ENCODE assay signal across 22 cellular contexts in genomic region chr11:70782401-70782913, GRCh38.
"Had no signal": no experiment of that assay in that cellular context is flagged by ENCODE, and none has a peak within 500 bp of the region (broad histone marks: within the 10 kb centered on the region; RNA-seq: fewer than 3 reads in every experiment).

No MANE protein-coding gene starts in this region.

- DNase-seq: activated CD4-positive, alpha-beta T cell treated with anti-CD3 and anti-CD28 coated beads, Interleukin-2, amount 10 ng/mL, durations not matched to agents 7 days and 5 days; activated T-cell treated with anti-CD3 and anti-CD28 coated beads, Interleukin-2, amount 50 U/mL, for 24 hours; caudate nucleus; effector CD4-positive, alpha-beta T cell; foreskin fibroblast; immature natural killer cell; lower lobe of right lung; naive thymus-derived CD4-positive, alpha-beta T cell; pancreas; right cardiac atrium; stimulated activated CD4-positive, alpha-beta T cell treated with anti-CD3 and anti-CD28 coated beads, Interleukin-12 subunit alpha, Interleukin-12 subunit beta, amount 100 ng/mL, for 4 hours; substantia nigra; thyroid gland had no signal

- H3K36me3 ChIP-seq: lower lobe of right lung, pancreas, thyroid gland had no signal

- H3K4me1 ChIP-seq: lower lobe of right lung, pancreas had no signal

- H3K4me3 ChIP-seq: lower lobe of right lung, pancreas, thyroid gland had no signal

- ATAC-seq: activated CD4-positive, CD25-positive, alpha-beta regulatory T cell treated with anti-CD3 and anti-CD28 coated beads, Interleukin-2, amount 50 U/mL, for 24 hours; activated naive CD4-positive, alpha-beta T cell treated with anti-CD3 and anti-CD28 coated beads, Interleukin-2, amount 50 U/mL, for 72 hours; activated T-helper 17 cell treated with anti-CD3 and anti-CD28 coated beads, Interleukin-2, amount 50 U/mL, for 72 hours; lower lobe of right lung; naive thymus-derived CD4-positive, alpha-beta T cell; pancreas; right cardiac atrium had no signal

- H3K27me3 ChIP-seq: pancreas, thyroid gland had no signal

- H3K9me3 ChIP-seq: lower lobe of right lung, pancreas, thyroid gland had no signal

- H3K36me3 Mint-ChIP-seq: activated naive CD4-positive, alpha-beta T cell treated with anti-CD3 and anti-CD28 coated beads, Interleukin-2, amount 50 U/mL, for 72 hours; brain; immature natural killer cell; naive thymus-derived CD4-positive, alpha-beta T cell had no signal

- H3K27ac Mint-ChIP-seq: activated CD4-positive, alpha-beta T cell treated with anti-CD3 and anti-CD28 coated beads, Interleukin-2, amount 10 ng/mL, durations not matched to agents 7 days and 5 days; activated naive CD4-positive, alpha-beta T cell treated with anti-CD3 and anti-CD28 coated beads, Interleukin-2, amount 50 U/mL, for 72 hours; activated T-cell treated with anti-CD3 and anti-CD28 coated beads, Interleukin-2, amount 50 U/mL, for 24 hours; activated T-helper 17 cell treated with anti-CD3 and anti-CD28 coated beads, Interleukin-2, amount 50 U/mL, for 72 hours; dendritic cell treated with granulocyte-macrophage colony-stimulating factor and Interleukin-4, amounts not matched to agents 40 ng/mL and 50 ng/mL, for 4 days; immature natural killer cell; naive thymus-derived CD4-positive, alpha-beta T cell; stimulated activated naive CD8-positive, alpha-beta T cell treated with anti-CD3 and anti-CD28 coated beads, Interleukin-15, Interleukin-2, amounts not matched to agents 100 ng/mL and 50 ng/mL, for 24 hours; T-helper 2 cell treated with Interferon-gamma antibody and Interleukin-4, amounts not matched to agents 5 μg/mL and 100 μg/mL, for 36 hours had no signal

- H3K4me3 Mint-ChIP-seq: activated CD4-positive, alpha-beta T cell treated with anti-CD3 and anti-CD28 coated beads, Interleukin-2, amount 10 ng/mL, durations not matched to agents 7 days and 5 days; activated T-cell treated with anti-CD3 and anti-CD28 coated beads, Interleukin-2, amount 50 U/mL, for 24 hours; activated T-helper 17 cell treated with anti-CD3 and anti-CD28 coated beads, Interleukin-2, amount 50 U/mL, for 72 hours; brain; dendritic cell treated with granulocyte-macrophage colony-stimulating factor and Interleukin-4, amounts not matched to agents 40 ng/mL and 50 ng/mL, for 4 days; immature natural killer cell; stimulated activated naive CD8-positive, alpha-beta T cell treated with anti-CD3 and anti-CD28 coated beads, Interleukin-15, Interleukin-2, amounts not matched to agents 100 ng/mL and 50 ng/mL, for 24 hours; T-helper 2 cell treated with Interferon-gamma antibody and Interleukin-4, amounts not matched to agents 5 μg/mL and 100 μg/mL, for 36 hours had no signal

- H3K9me3 Mint-ChIP-seq: activated CD4-positive, alpha-beta T cell treated with anti-CD3 and anti-CD28 coated beads, Interleukin-2, amount 10 ng/mL, durations not matched to agents 7 days and 5 days; activated naive CD4-positive, alpha-beta T cell treated with anti-CD3 and anti-CD28 coated beads, Interleukin-2, amount 50 U/mL, for 72 hours; activated T-cell treated with anti-CD3 and anti-CD28 coated beads, Interleukin-2, amount 50 U/mL, for 24 hours; activated T-helper 17 cell treated with anti-CD3 and anti-CD28 coated beads, Interleukin-2, amount 50 U/mL, for 72 hours; dendritic cell treated with granulocyte-macrophage colony-stimulating factor and Interleukin-4, amounts not matched to agents 40 ng/mL and 50 ng/mL, for 4 days; immature natural killer cell; stimulated activated naive CD8-positive, alpha-beta T cell treated with anti-CD3 and anti-CD28 coated beads, Interleukin-15, Interleukin-2, amounts not matched to agents 100 ng/mL and 50 ng/mL, for 24 hours; T-helper 2 cell treated with Interferon-gamma antibody and Interleukin-4, amounts not matched to agents 5 μg/mL and 100 μg/mL, for 36 hours had no signal

- H3K4me1 Mint-ChIP-seq: activated CD4-positive, alpha-beta T cell treated with anti-CD3 and anti-CD28 coated beads, Interleukin-2, amount 10 ng/mL, durations not matched to agents 7 days and 5 days; activated T-helper 17 cell treated with anti-CD3 and anti-CD28 coated beads, Interleukin-2, amount 50 U/mL, for 72 hours; immature natural killer cell had no signal

- H3K27ac ChIP-seq: lower lobe of right lung, pancreas, thyroid gland, VCaP had no signal

- H3K27me3 Mint-ChIP-seq: activated CD4-positive, alpha-beta T cell treated with anti-CD3 and anti-CD28 coated beads, Interleukin-2, amount 10 ng/mL, durations not matched to agents 7 days and 5 days; activated T-cell treated with anti-CD3 and anti-CD28 coated beads, Interleukin-2, amount 50 U/mL, for 24 hours; brain; dendritic cell treated with granulocyte-macrophage colony-stimulating factor and Interleukin-4, amounts not matched to agents 40 ng/mL and 50 ng/mL, for 4 days; stimulated activated naive CD8-positive, alpha-beta T cell treated with anti-CD3 and anti-CD28 coated beads, Interleukin-15, Interleukin-2, amounts not matched to agents 100 ng/mL and 50 ng/mL, for 24 hours had no signal

- FAIRE-seq: endometrium, pancreas had no signal
